ENCODE assay signal across 22 cellular contexts in the genomic region with DNA sequence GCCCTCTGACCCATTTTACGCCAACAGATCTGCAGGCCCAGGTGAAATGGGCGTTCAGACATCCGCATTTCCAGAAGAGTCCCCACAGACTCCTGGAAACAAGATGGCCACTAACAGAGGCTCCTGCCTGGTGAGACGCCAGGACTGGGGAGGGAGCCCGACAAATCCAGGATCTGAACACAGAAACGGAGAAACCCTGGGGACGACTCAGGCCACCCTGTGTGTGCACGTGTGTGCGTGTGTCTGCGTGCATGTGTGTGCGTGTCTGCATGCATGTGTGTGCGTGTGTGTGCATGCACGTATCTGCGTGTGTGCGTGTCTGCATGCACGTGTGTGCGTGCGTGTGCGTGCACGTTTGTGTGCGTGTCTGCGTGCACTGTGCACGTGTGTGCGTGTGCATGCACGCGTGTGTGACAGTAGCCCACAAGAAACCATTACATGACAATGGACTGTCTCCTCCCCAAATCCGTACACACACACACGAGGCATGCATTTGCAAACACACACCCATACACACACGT. TPM values are rescaled to one million over a fixed set of nuclear protein-coding genes. Genes with fewer than 3 reads are reported as not detected.
"Had no signal": no experiment of that assay in that cellular context is flagged by ENCODE, and none has a peak within 500 bp of the region (broad histone marks: within the 10 kb centered on the region; RNA-seq: fewer than 3 reads in every experiment).

No MANE protein-coding gene starts in this region.

- H3K27ac ChIP-seq: coronary artery, heart left ventricle, left ventricle myocardium inferior, sigmoid colon, skin epidermis, uterus had no signal

- FAIRE-seq: islet of Langerhans had no signal

- H3K4me3 ChIP-seq: coronary artery, heart left ventricle, left ventricle myocardium inferior, lung, sigmoid colon, skin epidermis, uterus had no signal

- ATAC-seq: heart left ventricle had no signal

- H3K27ac Mint-ChIP-seq: endodermal cell, naive B cell, type B pancreatic cell had no signal

- DNase-seq: effector CD4-positive, alpha-beta T cell; endodermal cell; foreskin melanocyte; hypothalamus; left ventricle myocardium inferior; mesendoderm; naive B cell; sigmoid colon; stimulated activated CD4-positive, alpha-beta T cell treated with anti-CD3 and anti-CD28 coated beads, Interleukin-12 subunit alpha, Interleukin-12 subunit beta, amount 100 ng/mL, for 4 hours; stimulated activated naive CD4-positive, alpha-beta T cell treated with Interleukin-2 at 50 U/mL for 16 hours; uterus had no signal

- H3K4me1 ChIP-seq: heart left ventricle, left ventricle myocardium inferior, sigmoid colon, uterus had no signal

- H3K27me3 ChIP-seq: uterus had no signal

- H3K4me1 Mint-ChIP-seq: endodermal cell, naive B cell had no signal

- H3K9me3 ChIP-seq: heart left ventricle had no signal

- H3K36me3 ChIP-seq: heart left ventricle, left ventricle myocardium inferior, sigmoid colon, uterus had no signal

- H3K4me3 Mint-ChIP-seq: endodermal cell, naive B cell, type B pancreatic cell had no signal

RNA-seq across cellular contexts. Expression of gene CHRNA4, which starts 24.9 kb away (rescaled TPM):
- total RNA-seq: chondrocyte, omental fat pad, pulmonary artery endothelial cell had no signal

RNA-seq across cellular contexts. Expression of gene COL20A1, which starts 43.3 kb away (rescaled TPM):
- total RNA-seq: chondrocyte, dermis microvascular lymphatic vessel endothelial cell, heart left ventricle, left ventricle myocardium inferior, omental fat pad, pulmonary artery endothelial cell, sigmoid colon had no signal
- polyA plus RNA-seq: esophagus, heart left ventricle had no signal
